Comparison of ENCODE assay signal across 1 cellular context in genomic region chr22:43520632-43521039, GRCh38.
TF ChIP-seq lines count a peak whose summit lies in the region.

No MANE protein-coding gene starts in this region.

TF ChIP-seq in H1, 55 proteins besides CTCF, POLR2A, EP300 and RAD21:
- TF ChIP-seq BCL11A (IDR thresholded peaks at IDR 0.05; ENCODE audit: low read depth in 2 of 2, low read length in 2 of 2) (no peak), TBP (IDR thresholded peaks at IDR 0.05; ENCODE audit: low read depth, low read length) (no peak), JUN (IDR thresholded peaks at IDR 0.05; ENCODE audit: low read depth, low read length) (no peak), TAF7 (optimal IDR thresholded peaks at IDR 0.05; ENCODE audit: borderline replicate concordance, low read depth, low read length) (no peak), RXRA (IDR thresholded peaks at IDR 0.05; ENCODE audit: insufficient read depth, low read depth, low read length) (no peak), SP1 (IDR thresholded peaks at IDR 0.05; ENCODE audit: low read depth, low read length) (no peak), YY1 (IDR thresholded peaks at IDR 0.05; ENCODE audit: low read depth, low read length) (no peak), POU5F1 (IDR thresholded peaks at IDR 0.05; ENCODE audit: low read depth, low read length) (no peak), KDM4A (IDR thresholded peaks at IDR 0.05; ENCODE audit: low read depth, low read length, severe bottlenecking) (no peak), ATF3 (IDR thresholded peaks at IDR 0.05; ENCODE audit: insufficient read depth, low read depth, low read length) (no peak), SIN3A (conservative IDR thresholded peaks at IDR 0.05 in 1 of 2, IDR thresholded peaks at IDR 0.05 in 1 of 2; ENCODE audit: low read depth in 1 of 2, low read length in 2 of 2) (no peak), RBBP5 (IDR thresholded peaks at IDR 0.05; ENCODE audit: borderline replicate concordance, low read depth, low read length) (no peak), SP4 (IDR thresholded peaks at IDR 0.05; ENCODE audit: low read length) (no peak), GTF2F1 (IDR thresholded peaks at IDR 0.05; ENCODE audit: borderline replicate concordance, low read depth, low read length) (no peak), MAX (IDR thresholded peaks at IDR 0.05) (no peak)
